In the genomic region with DNA sequence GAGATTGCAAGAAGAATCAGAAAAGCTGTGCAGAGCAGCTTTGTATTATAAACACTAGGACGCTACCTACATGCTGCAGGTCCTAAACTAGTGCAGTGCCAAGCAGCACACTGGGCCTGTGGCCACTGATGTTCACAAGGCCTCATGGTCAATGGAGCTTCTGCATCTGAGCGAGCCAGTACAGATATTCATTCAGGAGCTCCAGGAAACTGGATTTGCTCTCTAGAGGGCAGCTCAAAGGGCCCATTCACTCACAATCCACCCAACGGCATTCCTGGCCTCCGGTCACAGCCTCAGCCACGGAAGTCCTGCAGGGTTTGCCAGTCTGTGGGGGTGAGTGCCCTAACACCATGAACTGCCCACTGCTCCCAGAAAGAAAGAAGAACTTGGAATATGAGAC, we compare ENCODE assay signal across 20 cellular contexts. TPM values are rescaled to one million over a fixed set of nuclear protein-coding genes. Genes with fewer than 3 reads are reported as not detected.
DNase-seq lines count a peak whose midpoint lies in the region; ATAC-seq and TF ChIP-seq lines count a peak whose summit lies in the region.
"Had no signal": no experiment of that assay in that cellular context is flagged by ENCODE, and none has a peak within 500 bp of the region (broad histone marks: within the 10 kb centered on the region; RNA-seq: fewer than 3 reads in every experiment).

No MANE protein-coding gene starts in this region.

- 89 to 100% methylated on average over 1 to 5 of the region's 5 CpGs for WGBS in transverse colon (ENCODE audit: low coverage in 1 of 2), 2 donors

- no peak for DNase-seq in activated naive CD4-positive, alpha-beta T cell treated with Interleukin-2 at 50 U/mL for 16 hours
- no peak for DNase-seq in activated naive CD8-positive, alpha-beta T cell treated with anti-CD3 and anti-CD28 coated beads, Interleukin-2, amount 50 U/mL, for 24 hours
- DNase-seq in midbrain (lab: John Stamatoyannopoulos, UW) (peak; percentile 50), transverse colon (no peak), cerebellar cortex (ENCODE audit: low spot score) (no peak), HK-2 (ENCODE audit: unreplicated experiment) (no peak)
- DNase-seq: activated CD4-positive, alpha-beta T cell treated with anti-CD3 and anti-CD28 coated beads, Interleukin-2, amount 50 U/mL, for 4 hours; activated T-cell treated with anti-CD3 and anti-CD28 coated beads, Interleukin-2, amount 50 U/mL, for 72 hours; CD4-positive, CD25-positive, alpha-beta regulatory T cell; H9; heart right ventricle; lower lobe of right lung; NCI-H2107; NCI-H524 treated with DMSO at 0.1 percent for 48 hours; ovary; RPMI8226; stimulated activated CD4-positive, alpha-beta T cell treated with anti-CD3 and anti-CD28 coated beads, Interleukin-2, amount 100 ng/mL, for 48 hours; uterus had no signal

- peaks cover 9 to 25% (median 22%) of the 10 kb centered on the region in 4 donors for H3K4me1 ChIP-seq in transverse colon

- H3K4me3 Mint-ChIP-seq in activated naive CD4-positive, alpha-beta T cell treated with anti-CD3 and anti-CD28 coated beads, Interleukin-2, amount 50 U/mL, for 24 hours = no peak overlapping the region
- no peak overlapping the region for H3K4me3 Mint-ChIP-seq in activated naive CD8-positive, alpha-beta T cell treated with anti-CD3 and anti-CD28 coated beads, Interleukin-2, amount 50 U/mL, for 24 hours
- H3K4me3 Mint-ChIP-seq: CD4-positive, CD25-positive, alpha-beta regulatory T cell; H9 had no signal

- H3K9me3 ChIP-seq in transverse colon = no peaks in the 10 kb centered on the region
- H3K9me3 ChIP-seq: heart right ventricle, lower lobe of right lung, ovary, uterus had no signal

- in situ Hi-C loops in transverse colon (cut with MboI; ENCODE audit: low pct_ligation_motif_present in 1 of 4, low pct_unique_long_range_greater_than_20kb in 1 of 4, low sequenced_read_pairs in 3 of 4) = no loop called here

- no peaks in the 10 kb centered on the region for H3K9me3 Mint-ChIP-seq in activated naive CD4-positive, alpha-beta T cell treated with anti-CD3 and anti-CD28 coated beads, Interleukin-2, amount 50 U/mL, for 24 hours
- no peaks in the 10 kb centered on the region for H3K9me3 Mint-ChIP-seq in activated naive CD8-positive, alpha-beta T cell treated with anti-CD3 and anti-CD28 coated beads, Interleukin-2, amount 50 U/mL, for 24 hours
- H3K9me3 Mint-ChIP-seq: activated T-cell treated with anti-CD3 and anti-CD28 coated beads, Interleukin-2, amount 50 U/mL, for 72 hours; CD4-positive, CD25-positive, alpha-beta regulatory T cell; H9 had no signal

- no peak for TF ChIP-seq CTCF in transverse colon (IDR thresholded peaks at IDR 0.05)

- H3K36me3 ChIP-seq in transverse colon = peaks cover 0 to 44% (median 18%) of the 10 kb centered on the region in 4 donors
- H3K36me3 ChIP-seq: ovary, uterus had no signal

- H3K36me3 Mint-ChIP-seq in activated naive CD4-positive, alpha-beta T cell treated with anti-CD3 and anti-CD28 coated beads, Interleukin-2, amount 50 U/mL, for 24 hours = peaks cover 7% of the 10 kb centered on the region
- peaks cover 47% of the 10 kb centered on the region for H3K36me3 Mint-ChIP-seq in activated naive CD8-positive, alpha-beta T cell treated with anti-CD3 and anti-CD28 coated beads, Interleukin-2, amount 50 U/mL, for 24 hours (ENCODE audit: low read depth)

- peak overlapping the region; percentile 56 to 73 (median 64) for H3K27ac ChIP-seq in transverse colon
- H3K27ac ChIP-seq: heart right ventricle, lower lobe of right lung, ovary, uterus had no signal

- H3K4me1 Mint-ChIP-seq in activated naive CD4-positive, alpha-beta T cell treated with anti-CD3 and anti-CD28 coated beads, Interleukin-2, amount 50 U/mL, for 24 hours = peaks cover 20% of the 10 kb centered on the region
- H3K4me1 Mint-ChIP-seq in activated naive CD8-positive, alpha-beta T cell treated with anti-CD3 and anti-CD28 coated beads, Interleukin-2, amount 50 U/mL, for 24 hours = peaks cover 32% of the 10 kb centered on the region

- H3K4me3 ChIP-seq in transverse colon = no peak overlapping the region
- H3K4me3 ChIP-seq: heart right ventricle, lower lobe of right lung, ovary, uterus had no signal

- intact Hi-C loops in transverse colon (cut with DNase I; ENCODE audit: low total_unique reads) = no loop called here

- H3K27me3 Mint-ChIP-seq in activated naive CD4-positive, alpha-beta T cell treated with anti-CD3 and anti-CD28 coated beads, Interleukin-2, amount 50 U/mL, for 24 hours = no peaks in the 10 kb centered on the region
- H3K27me3 Mint-ChIP-seq in activated naive CD8-positive, alpha-beta T cell treated with anti-CD3 and anti-CD28 coated beads, Interleukin-2, amount 50 U/mL, for 24 hours = no peaks in the 10 kb centered on the region
- H3K27me3 Mint-ChIP-seq: CD4-positive, CD25-positive, alpha-beta regulatory T cell had no signal

- peak overlapping the region; percentile 41 for H3K27ac Mint-ChIP-seq in activated naive CD4-positive, alpha-beta T cell treated with anti-CD3 and anti-CD28 coated beads, Interleukin-2, amount 50 U/mL, for 24 hours
- H3K27ac Mint-ChIP-seq in activated naive CD8-positive, alpha-beta T cell treated with anti-CD3 and anti-CD28 coated beads, Interleukin-2, amount 50 U/mL, for 24 hours = peak overlapping the region; percentile 53
- H3K27ac Mint-ChIP-seq: H9 had no signal

- H3K27me3 ChIP-seq in transverse colon = no peaks in the 10 kb centered on the region
- H3K27me3 ChIP-seq: heart right ventricle, ovary, uterus had no signal

- TF ChIP-seq POLR2A in transverse colon (IDR thresholded peaks at IDR 0.05) (no peak), GM18505 (IDR thresholded peaks at IDR 0.05; ENCODE audit: borderline replicate concordance, extremely low read depth, insufficient read depth, insufficient read length) (no peak)

- ATAC-seq in activated naive CD8-positive, alpha-beta T cell treated with anti-CD3 and anti-CD28 coated beads, Interleukin-2, amount 50 U/mL, for 24 hours = no peak
- no peak for ATAC-seq in GM18505 (IDR thresholded peaks at IDR 0.05; ENCODE audit: unreplicated experiment)
- ATAC-seq: heart right ventricle, lower lobe of right lung had no signal

- TF ChIP-seq EP300 in transverse colon (IDR thresholded peaks at IDR 0.05; ENCODE audit: low read depth) = no peak

RNA-seq across cellular contexts. Expression of gene TBC1D10A, which starts 5.8 kb away (rescaled TPM):
- total RNA-seq in transverse colon = 10 to 100 TPM; 27.9 to 72.2 (median 45.7) TPM

RNA-seq across cellular contexts. Expression of gene SF3A1, which starts 24.1 kb away (rescaled TPM):
- total RNA-seq in transverse colon = 100 to 1,000 TPM in 2 of 4 donors, 10 to 100 TPM in 2; 73.2 to 664 (median 99.3) TPM

RNA-seq across cellular contexts. Expression of gene CCDC157, which starts 24.3 kb away (rescaled TPM):
- total RNA-seq in transverse colon = 1 to 10 TPM; 1.4 to 5.2 (median 3.3) TPM

RNA-seq across cellular contexts. Expression of gene CASTOR1, which starts 43.2 kb away (rescaled TPM):
- total RNA-seq in transverse colon = 1 to 10 TPM in 2 of 4 donors, not detected in 2; 5.6 to 6.8 TPM

RNA-seq across cellular contexts. Expression of gene RNF215, which starts 54.7 kb away (rescaled TPM):
- 10 to 100 TPM in 2 of 4 donors, 1 to 10 TPM in 2; 3.2 to 65.5 (median 9.8) TPM for total RNA-seq in transverse colon
